ENCODE assay signal across 10 cellular contexts in the genomic region with DNA sequence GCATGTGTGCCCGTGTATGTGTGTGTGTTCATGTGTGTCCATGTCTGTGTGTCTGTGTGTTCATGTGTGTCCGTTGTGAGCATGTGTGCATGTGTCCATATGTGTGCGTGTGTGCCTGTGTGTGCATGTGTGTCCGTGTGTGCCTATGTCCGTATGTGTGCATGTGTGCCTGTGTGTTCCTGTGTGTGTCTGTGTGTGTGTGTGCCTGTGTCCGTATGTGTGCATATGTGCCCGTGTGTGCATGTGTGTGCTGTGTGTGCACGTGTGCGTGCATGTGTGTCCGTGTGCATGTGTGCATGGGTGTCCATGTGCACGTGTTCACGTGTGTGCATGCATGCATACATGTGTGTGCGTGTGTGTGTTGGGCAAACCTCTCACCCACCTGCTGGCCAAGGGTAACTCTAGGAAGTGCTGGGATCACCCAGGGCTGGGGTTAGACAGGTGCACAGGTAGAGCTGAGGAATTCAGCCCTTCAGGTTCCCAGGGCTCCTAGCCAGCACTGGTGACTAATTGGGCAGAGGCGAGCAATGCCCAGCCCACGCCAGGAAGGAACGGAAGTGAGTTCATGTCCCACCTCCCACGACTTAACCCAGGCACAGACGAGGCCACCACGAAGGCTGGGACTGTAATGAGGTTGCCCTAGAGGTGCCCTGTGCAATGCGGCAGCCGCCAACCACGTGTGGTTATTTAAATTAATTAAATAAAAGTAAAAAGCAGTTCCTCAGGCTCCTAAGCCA. TPM values are rescaled to one million over a fixed set of nuclear protein-coding genes. Genes with fewer than 3 reads are reported as not detected.
DNase-seq lines count a peak whose midpoint lies in the region; ATAC-seq, FAIRE-seq and TF ChIP-seq lines count a peak whose summit lies in the region.
"Had no signal": no experiment of that assay in that cellular context is flagged by ENCODE, and none has a peak within 500 bp of the region (broad histone marks: within the 10 kb centered on the region; RNA-seq: fewer than 3 reads in every experiment).

No MANE protein-coding gene starts in this region.

- H3K27ac ChIP-seq in CD8-positive, alpha-beta memory T cell (ENCODE audit: low read depth, low read length): no peak overlapping the region
- no peak overlapping the region for H3K27ac ChIP-seq in astrocyte (ENCODE audit: low read depth, low read length)

- peak overlapping the region; percentile 56 for H3K4me2 ChIP-seq in astrocyte (ENCODE audit: low read length)

- TF ChIP-seq CTCF in astrocyte (IDR thresholded peaks at IDR 0.05; ENCODE audit: insufficient read depth, low read depth, low read length) (no peak), neural crest cell (conservative IDR thresholded peaks at IDR 0.05) (no peak), GM10266 (IDR thresholded peaks at IDR 0.05; ENCODE audit: control insufficient read depth, insufficient read depth, low read depth, missing control alignments) (no peak)

- POLR2A ChIA-PET in CD8-positive, alpha-beta memory T cell (lab: Charles Lee): no interaction called here

- H3K36me3 Mint-ChIP-seq in CD8-positive, alpha-beta memory T cell: no peaks in the 10 kb centered on the region
- H3K36me3 Mint-ChIP-seq in astrocyte (ENCODE audit: low read depth, unreplicated experiment) (peaks cover 6% of the 10 kb centered on the region), neural crest cell (ENCODE audit: low read depth) (no peaks in the 10 kb centered on the region)
- H3K36me3 Mint-ChIP-seq: memory B cell had no signal

- H4K20me1 ChIP-seq in astrocyte (ENCODE audit: insufficient read depth, low read length): peaks cover 8% of the 10 kb centered on the region

- peak overlapping the region in 4 of 7 donors; percentile 0 to 68 (median 34) for H3K4me3 Mint-ChIP-seq in CD8-positive, alpha-beta memory T cell
- H3K4me3 Mint-ChIP-seq in astrocyte (ENCODE audit: unreplicated experiment) (no peak overlapping the region), neural crest cell (no peak overlapping the region)
- H3K4me3 Mint-ChIP-seq: memory B cell had no signal

- no peak overlapping the region for H3K9ac ChIP-seq in astrocyte (ENCODE audit: low read length)

- no peaks in the 10 kb centered on the region for H3K27me3 ChIP-seq in CD8-positive, alpha-beta memory T cell (ENCODE audit: insufficient read depth, low read length, poor library complexity, severe bottlenecking)
- no peaks in the 10 kb centered on the region for H3K27me3 ChIP-seq in astrocyte (ENCODE audit: insufficient read depth, low read length)

- H3K9me3 ChIP-seq in CD8-positive, alpha-beta memory T cell (ENCODE audit: low read length): no peaks in the 10 kb centered on the region
- H3K9me3 ChIP-seq in astrocyte (ENCODE audit: insufficient read depth, low read depth, low read length): no peaks in the 10 kb centered on the region

- H3K4me3 ChIP-seq in CD8-positive, alpha-beta memory T cell (ENCODE audit: low read length): no peak overlapping the region
- no peak overlapping the region for H3K4me3 ChIP-seq in astrocyte (ENCODE audit: insufficient read depth, low read depth, low read length)

- no peak for FAIRE-seq in astrocyte (lab: Jason Lieb, UNC)
- FAIRE-seq: G401.6 had no signal

- no peaks in the 10 kb centered on the region for H3K79me2 ChIP-seq in astrocyte (ENCODE audit: insufficient read depth, low read length)

- H3K27me3 Mint-ChIP-seq in CD8-positive, alpha-beta memory T cell: no peaks in the 10 kb centered on the region
- H3K27me3 Mint-ChIP-seq in astrocyte (ENCODE audit: low read depth, unreplicated experiment) (no peaks in the 10 kb centered on the region), neural crest cell (ENCODE audit: low read depth) (no peaks in the 10 kb centered on the region)

- H3K36me3 ChIP-seq in CD8-positive, alpha-beta memory T cell (ENCODE audit: insufficient read depth, low read length): no peaks in the 10 kb centered on the region
- no peaks in the 10 kb centered on the region for H3K36me3 ChIP-seq in astrocyte (ENCODE audit: insufficient read depth, low read length)

- peak overlapping the region in 6 of 8 donors; percentile 26 to 76 (median 54) for H3K27ac Mint-ChIP-seq in CD8-positive, alpha-beta memory T cell
- H3K27ac Mint-ChIP-seq in astrocyte (ENCODE audit: unreplicated experiment) (no peak overlapping the region), neural crest cell (ENCODE audit: unreplicated experiment) (peak overlapping the region; percentile 43)
- H3K27ac Mint-ChIP-seq: memory B cell had no signal

- CTCF ChIA-PET in CD8-positive, alpha-beta memory T cell (lab: Charles Lee): no interaction called here

- ATAC-seq in HG03039 (IDR thresholded peaks at IDR 0.05; ENCODE audit: unreplicated experiment): no peak

- H3K4me1 ChIP-seq in CD8-positive, alpha-beta memory T cell (ENCODE audit: insufficient read depth, low read length): peaks cover 18% of the 10 kb centered on the region
- H3K4me1 ChIP-seq in astrocyte (ENCODE audit: insufficient read depth, low read length): peaks cover 25% of the 10 kb centered on the region

- no peak for DNase-seq in CD8-positive, alpha-beta memory T cell
- peak; percentile 29 for DNase-seq in MV-4-11 (lab: John Stamatoyannopoulos, UW)
- DNase-seq in astrocyte (ENCODE audit: low read depth): no peak
- no peak for DNase-seq in neural crest cell (ENCODE audit: low read depth, low spot score)
- no peak for DNase-seq in GM10266 (ENCODE audit: extremely low spot score)
- no peak for DNase-seq in KBM-7
- DNase-seq in NCI-H446 (lab: John Stamatoyannopoulos, UW): no peak

- peaks cover 14 to 22% (median 14%) of the 10 kb centered on the region in 3 donors for H3K4me1 Mint-ChIP-seq in CD8-positive, alpha-beta memory T cell
- H3K4me1 Mint-ChIP-seq in astrocyte (ENCODE audit: low read depth, unreplicated experiment) (peaks cover 3% of the 10 kb centered on the region), neural crest cell (peaks cover 31% of the 10 kb centered on the region)

- in situ Hi-C loops in KBM-7 (cut with MboI; ENCODE audit: low pct_unique_long_range_greater_than_20kb, low sequenced_read_pairs): no loop called here

- no peak overlapping the region for H2AFZ ChIP-seq in astrocyte (ENCODE audit: low read depth, low read length)

- no peaks in the 10 kb centered on the region for H3K9me3 Mint-ChIP-seq in CD8-positive, alpha-beta memory T cell
- H3K9me3 Mint-ChIP-seq in astrocyte (ENCODE audit: unreplicated experiment) (no peaks in the 10 kb centered on the region), neural crest cell (no peaks in the 10 kb centered on the region)
- H3K9me3 Mint-ChIP-seq: memory B cell had no signal

RNA-seq across cellular contexts. Expression of gene CSNK1D, which starts 8.2 kb away (rescaled TPM):
- total RNA-seq in CD8-positive, alpha-beta memory T cell: 100 to 1,000 TPM; 129 to 141 TPM
- 74.6 TPM for polyA plus RNA-seq in CD8-positive, alpha-beta memory T cell
- total RNA-seq in astrocyte (146 and 153 TPM in 2 replicates), neural crest cell (163 and 165 TPM in 2 replicates)

RNA-seq across cellular contexts. Expression of gene CD7, which starts 35.7 kb away (rescaled TPM):
- 100 to 1,000 TPM; 186 to 190 TPM for total RNA-seq in CD8-positive, alpha-beta memory T cell
- 193 TPM for polyA plus RNA-seq in CD8-positive, alpha-beta memory T cell
- total RNA-seq in astrocyte (0.18 and 0.24 TPM in 2 replicates), neural crest cell (not detected in 2 replicates)

RNA-seq across cellular contexts. Expression of gene SECTM1, which starts 51.9 kb away (rescaled TPM):
- total RNA-seq in CD8-positive, alpha-beta memory T cell: 1 to 10 TPM in 1 of 2 experiments, under 1 TPM in 1; 0.49 to 1.1 TPM
- polyA plus RNA-seq in CD8-positive, alpha-beta memory T cell: 1.9 TPM
- total RNA-seq in astrocyte (0.27 TPM in 1 of 2 replicates, not detected in the other), neural crest cell (not detected in 2 replicates)

RNA-seq across cellular contexts. Expression of gene SLC16A3, which starts 52.8 kb away (rescaled TPM):
- total RNA-seq in CD8-positive, alpha-beta memory T cell: 10 to 100 TPM; 27.5 to 31.8 TPM
- polyA plus RNA-seq in CD8-positive, alpha-beta memory T cell: 3.3 TPM
- total RNA-seq in astrocyte: 292 and 385 TPM in 2 replicates
- 1.5 and 8.6 TPM in 2 replicates for total RNA-seq in neural crest cell

Comparison
In these comparisons a context has a peak if more than half of its experiments do, and no peak if none do; other contexts are left out.
1. H3K4me3 Mint-ChIP-seq: peak in CD8-positive, alpha-beta memory T cell (4 of 7); none in astrocyte (single experiment) and neural crest cell (single experiment).
2. RNA of gene CD7, which starts 35.7 kb away (total RNA-seq): 186 to 190 TPM in CD8-positive, alpha-beta memory T cell; 0.18 to 0.24 TPM in astrocyte and not detected in neural crest cell; every median in the first group is over 100 times any median in the second.